ENCODE assay signal across 10 cellular contexts in genomic region chr17:75241996-75242460, GRCh38. TPM values are rescaled to one million over a fixed set of nuclear protein-coding genes. Genes with fewer than 3 reads are reported as not detected.
DNase-seq lines count a peak whose midpoint lies in the region; ATAC-seq and TF ChIP-seq lines count a peak whose summit lies in the region.
"Had no signal": no experiment of that assay in that cellular context is flagged by ENCODE, and none has a peak within 500 bp of the region (broad histone marks: within the 10 kb centered on the region; RNA-seq: fewer than 3 reads in every experiment).

No MANE protein-coding gene starts in this region.

- H3K36me3 ChIP-seq in ACC112 (ENCODE audit: insufficient read depth, low read length): peaks cover 24% of the 10 kb centered on the region; the same call in 1 of the 2 replicates

- H3K9me3 Mint-ChIP-seq in activated CD8-positive, alpha-beta T cell treated with anti-CD3 and anti-CD28 coated beads for 36 hours: no peaks in the 10 kb centered on the region

- no peak for TF ChIP-seq POLR2A in erythroblast (IDR thresholded peaks at IDR 0.05; ENCODE audit: low read length)

- TF ChIP-seq CTCF in activated CD8-positive, alpha-beta T cell treated with anti-CD3 and anti-CD28 coated beads for 36 hours (IDR thresholded peaks at IDR 0.05): no peak
- no peak for TF ChIP-seq CTCF in fibroblast of villous mesenchyme (IDR thresholded peaks at IDR 0.05; ENCODE audit: insufficient read depth, low read depth, low read length)

- no peak overlapping the region for H2AFZ ChIP-seq in ACC112 (ENCODE audit: low read length, unreplicated experiment)

- H3K79me2 ChIP-seq in ACC112 (ENCODE audit: control insufficient read depth, insufficient read depth, low read length, unreplicated experiment): peaks cover 3% of the 10 kb centered on the region

- peak overlapping the region; percentile 88 for H3K27ac Mint-ChIP-seq in activated CD8-positive, alpha-beta T cell treated with anti-CD3 and anti-CD28 coated beads for 36 hours

- POLR2A ChIA-PET in activated CD8-positive, alpha-beta T cell treated with anti-CD3 and anti-CD28 coated beads for 36 hours (lab: Charles Lee): interaction anchor here (1.0 to 6.9 kb wide), 4 partner anchors 12 to 22 kb away, joined by 3 to 50 read pairs (median 6); partner anchors contain the start of genes GGA3 and MRPS7

- CTCF ChIA-PET in activated CD8-positive, alpha-beta T cell treated with anti-CD3 and anti-CD28 coated beads for 36 hours (lab: Charles Lee): interaction anchor here (1.1 to 6.6 kb wide), 7 partner anchors 7 to 170 kb away, joined by 3 to 75 read pairs (median 53); partner anchors contain the start of genes GGA3, MIF4GD and MRPS7

- ATAC-seq in activated CD8-positive, alpha-beta T cell treated with anti-CD3 and anti-CD28 coated beads for 36 hours: peak; percentile 10
- ATAC-seq in left lobe of liver: no peak

- H3K27me3 ChIP-seq in ACC112 (ENCODE audit: insufficient read depth, low read length): no peaks in the 10 kb centered on the region

- H3K4me3 ChIP-seq in ACC112 (ENCODE audit: low read depth, low read length) (peak overlapping the region; percentile 32; the same call in 1 of the 2 replicates), fibroblast of villous mesenchyme (ENCODE audit: low read depth, low read length) (no peak overlapping the region)

- DNase-seq in GM03348 (ENCODE audit: low spot score) (peak; percentile 44), fibroblast of villous mesenchyme (ENCODE audit: low read depth) (peak; percentile 39), left lobe of liver (ENCODE audit: low spot score) (no peak), GF-D8 (lab: John Stamatoyannopoulos, UW) (no peak), erythroblast (lab: John Stamatoyannopoulos, UW) (no peak), NCI-H187 treated with DMSO at 0.1 percent for 48 hours (lab: John Stamatoyannopoulos, UW) (no peak)
- peak; percentile 39 for DNase-seq in activated CD8-positive, alpha-beta T cell treated with anti-CD3 and anti-CD28 coated beads for 36 hours
- DNase-seq: Caco-2, NCI-H524 had no signal

- peak overlapping the region; percentile 90 for H3K27ac ChIP-seq in ACC112 (ENCODE audit: low read depth, low read length)

- H3K36me3 Mint-ChIP-seq in activated CD8-positive, alpha-beta T cell treated with anti-CD3 and anti-CD28 coated beads for 36 hours (ENCODE audit: low read depth): peaks cover 52% of the 10 kb centered on the region

- intact Hi-C loops in activated CD8-positive, alpha-beta T cell treated with anti-CD3 and anti-CD28 coated beads for 36 hours (cut with micrococcal nuclease): no loop called here

- no peaks in the 10 kb centered on the region for H3K27me3 Mint-ChIP-seq in activated CD8-positive, alpha-beta T cell treated with anti-CD3 and anti-CD28 coated beads for 36 hours

- peaks cover 54% of the 10 kb centered on the region for H3K4me1 Mint-ChIP-seq in activated CD8-positive, alpha-beta T cell treated with anti-CD3 and anti-CD28 coated beads for 36 hours (ENCODE audit: low read depth)

- peaks cover 26% of the 10 kb centered on the region for H3K4me1 ChIP-seq in ACC112 (ENCODE audit: control insufficient read depth, insufficient read depth, low read length, unreplicated experiment)

- H3K4me3 Mint-ChIP-seq in activated CD8-positive, alpha-beta T cell treated with anti-CD3 and anti-CD28 coated beads for 36 hours: peak overlapping the region; percentile 16

RNA-seq across cellular contexts. Expression of gene GGA3, which starts 19.4 kb away (rescaled TPM):
- total RNA-seq in activated CD8-positive, alpha-beta T cell treated with anti-CD3 and anti-CD28 coated beads for 36 hours: 10 to 100 TPM; 65.5 to 65.8 TPM
- total RNA-seq in fibroblast of villous mesenchyme (13.2 and 14.2 TPM in 2 replicates), left lobe of liver (17.9 TPM)

RNA-seq across cellular contexts. Expression of gene MRPS7, which starts 19.7 kb away (rescaled TPM):
- 10 to 100 TPM; 76.3 to 80.0 TPM for total RNA-seq in activated CD8-positive, alpha-beta T cell treated with anti-CD3 and anti-CD28 coated beads for 36 hours
- total RNA-seq in fibroblast of villous mesenchyme (57.0 and 70.8 TPM in 2 replicates), left lobe of liver (36.1 TPM)

RNA-seq across cellular contexts. Expression of gene MIF4GD, which starts 29.0 kb away (rescaled TPM):
- total RNA-seq in activated CD8-positive, alpha-beta T cell treated with anti-CD3 and anti-CD28 coated beads for 36 hours: 10 to 100 TPM; 42.4 to 43.8 TPM
- total RNA-seq in fibroblast of villous mesenchyme (6.0 and 6.4 TPM in 2 replicates), left lobe of liver (7.7 TPM)

RNA-seq across cellular contexts. Expression of gene NUP85, which starts 36.5 kb away (rescaled TPM):
- total RNA-seq in activated CD8-positive, alpha-beta T cell treated with anti-CD3 and anti-CD28 coated beads for 36 hours: 100 to 1,000 TPM; 108 to 116 TPM
- total RNA-seq in fibroblast of villous mesenchyme: 31.1 and 31.6 TPM in 2 replicates
- total RNA-seq in left lobe of liver: 33.8 TPM

RNA-seq across cellular contexts. Expression of gene SLC25A19, which starts 47.2 kb away (rescaled TPM):
- total RNA-seq in activated CD8-positive, alpha-beta T cell treated with anti-CD3 and anti-CD28 coated beads for 36 hours: 10 to 100 TPM; 55.1 to 55.2 TPM
- 5.5 and 7.8 TPM in 2 replicates for total RNA-seq in fibroblast of villous mesenchyme
- 3.6 TPM for total RNA-seq in left lobe of liver

Comparison
In these comparisons a context has a peak if more than half of its experiments do, and no peak if none do; other contexts are left out.
1. DNase-seq: peak in GM03348 (single experiment), activated CD8-positive, alpha-beta T cell treated with anti-CD3 and anti-CD28 coated beads for 36 hours (single experiment) and fibroblast of villous mesenchyme (single experiment); none in left lobe of liver (single experiment), GF-D8 (single experiment), erythroblast (0 of 2) and NCI-H187 treated with DMSO at 0.1 percent for 48 hours (single experiment).